8 cellular contexts compared by ENCODE assay signal in genomic region chr4:42750091-42750490, GRCh38.
DNase-seq lines count a peak whose midpoint lies in the region; ATAC-seq and TF ChIP-seq lines count a peak whose summit lies in the region.

No MANE protein-coding gene starts in this region.

- H3K36me3 ChIP-seq in OCI-LY3 (replicated peaks; ENCODE audit: low read depth, low read length) (no peaks in the 10 kb centered on the region), SJCRH30 (no peaks in the 10 kb centered on the region)

- H3K27me3 ChIP-seq in OCI-LY3 (ENCODE audit: low read depth, low read length) (no peaks in the 10 kb centered on the region), SJCRH30 (no peaks in the 10 kb centered on the region)

- no peak overlapping the region for H2AFZ ChIP-seq in OCI-LY3 (ENCODE audit: low read depth, low read length)

- no peaks in the 10 kb centered on the region for H3K79me2 ChIP-seq in OCI-LY3 (ENCODE audit: low read length)

- H3K9me3 ChIP-seq in OCI-LY3 (ENCODE audit: insufficient read depth, low read length): no peaks in the 10 kb centered on the region
- no peaks in the 10 kb centered on the region for H3K9me3 ChIP-seq in SJCRH30 (replicated peaks)

- DNase-seq in DMS 273 treated with DMSO at 0.1 percent for 48 hours (lab: John Stamatoyannopoulos, UW): peak; percentile 4
- peak; percentile 10 for DNase-seq in GM20000 (ENCODE audit: low spot score)
- peak; percentile 69 for DNase-seq in globus pallidus (ENCODE audit: low spot score)
- no peak for DNase-seq in NCI-H2196 treated with DMSO at 0.1 percent for 48 hours (lab: John Stamatoyannopoulos, UW; ENCODE audit: unreplicated experiment)
- DNase-seq in mesenteric fat pad (ENCODE audit: low spot score): no peak
- DNase-seq in SJCRH30: no peak

- no peak for ATAC-seq in GM21423 (IDR thresholded peaks at IDR 0.05; ENCODE audit: unreplicated experiment)

- H3K27ac ChIP-seq in OCI-LY3 (ENCODE audit: low read length) (no peak overlapping the region), SJCRH30 (no peak overlapping the region)

- no peaks in the 10 kb centered on the region for H4K20me1 ChIP-seq in OCI-LY3 (ENCODE audit: insufficient read depth, low read length)

- TF ChIP-seq CTCF in GM20000 (IDR thresholded peaks at IDR 0.05; ENCODE audit: extremely low read depth, missing control alignments): no peak
- TF ChIP-seq CTCF in OCI-LY3 (IDR thresholded peaks at IDR 0.05; ENCODE audit: low read depth, low read length): peak; percentile 46

- no peak overlapping the region for H3K4me3 ChIP-seq in OCI-LY3 (ENCODE audit: low read length)
- no peak overlapping the region for H3K4me3 ChIP-seq in SJCRH30

- H3K4me2 ChIP-seq in OCI-LY3 (ENCODE audit: low read length): no peak overlapping the region

- H3K4me1 ChIP-seq in OCI-LY3 (ENCODE audit: low read length) (no peaks in the 10 kb centered on the region), SJCRH30 (no peaks in the 10 kb centered on the region)

- H3K9ac ChIP-seq in OCI-LY3 (ENCODE audit: low read length): no peak overlapping the region

Comparison
In these comparisons a context has a peak if more than half of its experiments do, and no peak if none do; other contexts are left out.
1. DNase-seq: peak in DMS 273 treated with DMSO at 0.1 percent for 48 hours (single experiment), GM20000 (single experiment) and globus pallidus (single experiment); none in NCI-H2196 treated with DMSO at 0.1 percent for 48 hours (single experiment), mesenteric fat pad (single experiment) and SJCRH30 (0 of 2).